ENCODE assay signal across 9 cellular contexts in genomic region chr1:201184734-201185453, GRCh38. TPM values are rescaled to one million over a fixed set of nuclear protein-coding genes. Genes with fewer than 3 reads are reported as not detected.
DNase-seq lines count a peak whose midpoint lies in the region; ATAC-seq and TF ChIP-seq lines count a peak whose summit lies in the region.
"Had no signal": no experiment of that assay in that cellular context is flagged by ENCODE, and none has a peak within 500 bp of the region (broad histone marks: within the 10 kb centered on the region; RNA-seq: fewer than 3 reads in every experiment).

No MANE protein-coding gene starts in this region.

- CTCF ChIA-PET in activated CD8-positive, alpha-beta memory T cell treated with anti-CD3 and anti-CD28 coated beads, Interleukin-2, amount 10 ng/mL, durations not matched to agents 7 days and 5 days (lab: Charles Lee) = no interaction called here

- H3K27ac ChIP-seq in right lobe of liver = no peak overlapping the region

- WGBS in right lobe of liver (ENCODE audit: insufficient coverage, low coverage, low lambda C conversion rate, missing lambda C conversion rate) = 26% methylated on average over 7 of the region's 9 CpGs

- H3K4me3 ChIP-seq in choroid plexus epithelial cell (ENCODE audit: low read depth, low read length) (no peak overlapping the region), right lobe of liver (no peak overlapping the region)

- H3K4me1 ChIP-seq in right lobe of liver = no peaks in the 10 kb centered on the region

- intact Hi-C loops in right lobe of liver (cut with DNase I) = no loop called here

- H3K4me3 Mint-ChIP-seq in activated CD8-positive, alpha-beta memory T cell treated with anti-CD3 and anti-CD28 coated beads, Interleukin-2, amount 10 ng/mL, durations not matched to agents 7 days and 5 days = no peak overlapping the region
- H3K4me3 Mint-ChIP-seq: activated naive CD8-positive, alpha-beta T cell treated with anti-CD3 and anti-CD28 coated beads, Interleukin-2, amount 10 ng/mL, durations not matched to agents 7 days and 5 days had no signal

- peaks cover 34% of the 10 kb centered on the region for H3K27me3 Mint-ChIP-seq in activated CD8-positive, alpha-beta memory T cell treated with anti-CD3 and anti-CD28 coated beads, Interleukin-2, amount 10 ng/mL, durations not matched to agents 7 days and 5 days

- H3K36me3 ChIP-seq in right lobe of liver = no peaks in the 10 kb centered on the region

- H3K27ac Mint-ChIP-seq in activated CD8-positive, alpha-beta memory T cell treated with anti-CD3 and anti-CD28 coated beads, Interleukin-2, amount 10 ng/mL, durations not matched to agents 7 days and 5 days = no peak overlapping the region
- H3K27ac Mint-ChIP-seq: activated naive CD8-positive, alpha-beta T cell treated with anti-CD3 and anti-CD28 coated beads, Interleukin-2, amount 10 ng/mL, durations not matched to agents 7 days and 5 days had no signal

- no peaks in the 10 kb centered on the region for H3K9me3 ChIP-seq in right lobe of liver

- peak; percentile 23 for ATAC-seq in activated CD8-positive, alpha-beta memory T cell treated with anti-CD3 and anti-CD28 coated beads, Interleukin-2, amount 10 ng/mL, durations not matched to agents 7 days and 5 days
- ATAC-seq in right lobe of liver (peak; percentile 95 to 100 (median 98)), HG03354 (IDR thresholded peaks at IDR 0.05; ENCODE audit: poor library complexity, severe bottlenecking, unreplicated experiment) (no peak), HG03025 (IDR thresholded peaks at IDR 0.05; ENCODE audit: low FRiP score, unreplicated experiment) (no peak)

- H3K9me3 Mint-ChIP-seq in activated CD8-positive, alpha-beta memory T cell treated with anti-CD3 and anti-CD28 coated beads, Interleukin-2, amount 10 ng/mL, durations not matched to agents 7 days and 5 days (ENCODE audit: low read depth) = no peaks in the 10 kb centered on the region
- H3K9me3 Mint-ChIP-seq: activated naive CD8-positive, alpha-beta T cell treated with anti-CD3 and anti-CD28 coated beads, Interleukin-2, amount 10 ng/mL, durations not matched to agents 7 days and 5 days had no signal

- H3K4me1 Mint-ChIP-seq in activated CD8-positive, alpha-beta memory T cell treated with anti-CD3 and anti-CD28 coated beads, Interleukin-2, amount 10 ng/mL, durations not matched to agents 7 days and 5 days = no peaks in the 10 kb centered on the region
- H3K4me1 Mint-ChIP-seq: activated naive CD8-positive, alpha-beta T cell treated with anti-CD3 and anti-CD28 coated beads, Interleukin-2, amount 10 ng/mL, durations not matched to agents 7 days and 5 days had no signal

- H3K36me3 Mint-ChIP-seq in activated CD8-positive, alpha-beta memory T cell treated with anti-CD3 and anti-CD28 coated beads, Interleukin-2, amount 10 ng/mL, durations not matched to agents 7 days and 5 days = no peaks in the 10 kb centered on the region
- H3K36me3 Mint-ChIP-seq: activated naive CD8-positive, alpha-beta T cell treated with anti-CD3 and anti-CD28 coated beads, Interleukin-2, amount 10 ng/mL, durations not matched to agents 7 days and 5 days had no signal

- no peaks in the 10 kb centered on the region for H3K27me3 ChIP-seq in right lobe of liver

- TF ChIP-seq CTCF in choroid plexus epithelial cell (conservative IDR thresholded peaks at IDR 0.05; ENCODE audit: low read depth, low read length) = peak; percentile 89
- peak; percentile 55 to 76 (median 67) for TF ChIP-seq CTCF in right lobe of liver (IDR thresholded peaks at IDR 0.05)

- DNase-seq in activated CD8-positive, alpha-beta memory T cell treated with anti-CD3 and anti-CD28 coated beads, Interleukin-2, amount 10 ng/mL, durations not matched to agents 7 days and 5 days = no peak
- no peak for DNase-seq in activated CD8-positive, alpha-beta memory T cell treated with anti-CD3 and anti-CD28 coated beads, Interleukin-2, amount 50 U/mL, for 48 hours
- peak; percentile 5 for DNase-seq in NCI-H526 treated with DMSO at 0.1 percent for 48 hours (lab: John Stamatoyannopoulos, UW)
- peak; percentile 91 for DNase-seq in choroid plexus epithelial cell (ENCODE audit: low read depth)
- DNase-seq in right lobe of liver = peak in 2 of 3 donors; percentile 43 to 52
- no peak for DNase-seq in NOMO-1 treated with DMSO at 0.1 percent for 48 hours (lab: John Stamatoyannopoulos, UW; ENCODE audit: unreplicated experiment)
- DNase-seq: activated naive CD8-positive, alpha-beta T cell treated with anti-CD3 and anti-CD28 coated beads, Interleukin-2, amount 10 ng/mL, durations not matched to agents 7 days and 5 days had no signal

- TF ChIP-seq POLR2A in right lobe of liver (IDR thresholded peaks at IDR 0.05) = no peak

RNA-seq across cellular contexts. Expression of gene IGFN1, which starts 5.7 kb away (rescaled TPM):
- not detected for total RNA-seq in activated CD8-positive, alpha-beta memory T cell treated with anti-CD3 and anti-CD28 coated beads, Interleukin-2, amount 10 ng/mL, durations not matched to agents 7 days and 5 days
- under 1 TPM in 3 of 6 experiments, not detected in 3; 0.02 to 0.18 (median 0.12) TPM for total RNA-seq in right lobe of liver
- total RNA-seq: activated naive CD8-positive, alpha-beta T cell treated with anti-CD3 and anti-CD28 coated beads, Interleukin-2, amount 10 ng/mL, durations not matched to agents 7 days and 5 days had no signal

RNA-seq across cellular contexts. Expression of gene TMEM9, which starts 30.6 kb away (rescaled TPM):
- total RNA-seq in activated CD8-positive, alpha-beta memory T cell treated with anti-CD3 and anti-CD28 coated beads, Interleukin-2, amount 10 ng/mL, durations not matched to agents 7 days and 5 days = 10 to 100 TPM; 10.7 to 14.6 TPM
- 10 to 100 TPM; 27.0 to 47.4 (median 35.6) TPM for total RNA-seq in right lobe of liver

RNA-seq across cellular contexts. Expression of gene ASCL5, which starts 57.9 kb away (rescaled TPM):
- total RNA-seq in activated CD8-positive, alpha-beta memory T cell treated with anti-CD3 and anti-CD28 coated beads, Interleukin-2, amount 10 ng/mL, durations not matched to agents 7 days and 5 days = not detected
- total RNA-seq in right lobe of liver = not detected
- total RNA-seq: activated naive CD8-positive, alpha-beta T cell treated with anti-CD3 and anti-CD28 coated beads, Interleukin-2, amount 10 ng/mL, durations not matched to agents 7 days and 5 days had no signal

Comparison
In these comparisons a context has a peak if more than half of its experiments do, and no peak if none do; other contexts are left out.
1. ATAC-seq: peak in activated CD8-positive, alpha-beta memory T cell treated with anti-CD3 and anti-CD28 coated beads, Interleukin-2, amount 10 ng/mL, durations not matched to agents 7 days and 5 days (single experiment) and right lobe of liver (4 of 4); none in HG03354 (single experiment) and HG03025 (single experiment).
2. DNase-seq: peak in NCI-H526 treated with DMSO at 0.1 percent for 48 hours (single experiment), choroid plexus epithelial cell (single experiment) and right lobe of liver (2 of 3); none in activated CD8-positive, alpha-beta memory T cell treated with anti-CD3 and anti-CD28 coated beads, Interleukin-2, amount 10 ng/mL, durations not matched to agents 7 days and 5 days (single experiment), activated CD8-positive, alpha-beta memory T cell treated with anti-CD3 and anti-CD28 coated beads, Interleukin-2, amount 50 U/mL, for 48 hours (single experiment) and NOMO-1 treated with DMSO at 0.1 percent for 48 hours (single experiment).